In genomic region chr11:118325283-118325682, GRCh38 we compare ENCODE assay signal across 11 cellular contexts. TPM values are rescaled to one million over a fixed set of nuclear protein-coding genes. Genes with fewer than 3 reads are reported as not detected.
"Had no signal": no experiment of that assay in that cellular context is flagged by ENCODE, and none has a peak within 500 bp of the region (broad histone marks: within the 10 kb centered on the region; RNA-seq: fewer than 3 reads in every experiment).

No MANE protein-coding gene starts in this region.

- ATAC-seq: HCT116, HepG2 had no signal

- DNase-seq: GM23248, GOT3, H7, KBM-7 had no signal

- H3K27me3 Mint-ChIP-seq: IgD-negative memory B cell had no signal

- H3K9me3 ChIP-seq: HAP-1 had no signal

- H3K9me3 Mint-ChIP-seq: IgD-negative memory B cell had no signal

- H3K36me3 Mint-ChIP-seq: IgD-negative memory B cell had no signal

- H3K4me3 Mint-ChIP-seq: IgD-negative memory B cell had no signal

- H3K27ac Mint-ChIP-seq: IgD-negative memory B cell had no signal

- H3K36me3 ChIP-seq: HAP-1 had no signal

- H3K27ac ChIP-seq: GM23248, HL-60 had no signal

- H3K4me3 ChIP-seq: GM23248, HAP-1 had no signal

- H3K4me1 ChIP-seq: HAP-1 had no signal

RNA-seq across cellular contexts. Expression of gene CD3D, which starts 17.2 kb away (rescaled TPM):
- total RNA-seq: GM23248, H4 had no signal
- polyA plus RNA-seq: GM23248 had no signal

RNA-seq across cellular contexts. Expression of gene CD3G, which starts 18.9 kb away (rescaled TPM):
- total RNA-seq: GM23248, H4, H7, HepG2, HT1080 had no signal
- polyA plus RNA-seq: GM23248, HepG2 had no signal

RNA-seq across cellular contexts. Expression of gene CD3E, which starts 20.8 kb away (rescaled TPM):
- total RNA-seq: GM23248, H4, H7, HepG2 had no signal
- polyA plus RNA-seq: GM23248, HepG2 had no signal
